Comparison of ENCODE assay signal across 10 cellular contexts in genomic region chr1:9593147-9593491, GRCh38. TPM values are rescaled to one million over a fixed set of nuclear protein-coding genes. Genes with fewer than 3 reads are reported as not detected.
A peak's percentile ranks its signal among the peaks of the same experiment; 100 is the strongest.
DNase-seq lines count a peak whose midpoint lies in the region; ATAC-seq and TF ChIP-seq lines count a peak whose summit lies in the region.
"Had no signal": no experiment of that assay in that cellular context is flagged by ENCODE, and none has a peak within 500 bp of the region (broad histone marks: within the 10 kb centered on the region; RNA-seq: fewer than 3 reads in every experiment).

No MANE protein-coding gene starts in this region.

- H3K4me3 ChIP-seq in heart right ventricle (peak overlapping the region in 3 of 10 donors; percentile 3 to 18 (median 9)), coronary artery (peak overlapping the region; percentile 34), vagina (no peak overlapping the region), upper lobe of right lung (no peak overlapping the region)
- H3K4me3 ChIP-seq: hepatocyte had no signal

- ATAC-seq in heart right ventricle (no peak), left ventricle myocardium superior (no peak), upper lobe of right lung (no peak)

- H3K27ac ChIP-seq in heart right ventricle, result peak overlapping the region in 9 of 10 donors; percentile 44 to 76 (median 58)
- peak overlapping the region in 1 of 2 donors; percentile 10 for H3K27ac ChIP-seq in coronary artery
- peak overlapping the region; percentile 5 for H3K27ac ChIP-seq in vagina
- H3K27ac ChIP-seq in upper lobe of right lung, result no peak overlapping the region
- H3K27ac ChIP-seq: hepatocyte had no signal

- H3K4me1 Mint-ChIP-seq in mesothelial cell of epicardium, result peaks cover 38% of the 10 kb centered on the region

- H3K27me3 Mint-ChIP-seq in mesothelial cell of epicardium (ENCODE audit: low read depth), result no peaks in the 10 kb centered on the region
- H3K27me3 Mint-ChIP-seq: activated naive CD8-positive, alpha-beta T cell had no signal

- H3K9me3 ChIP-seq in heart right ventricle (no peaks in the 10 kb centered on the region), vagina (no peaks in the 10 kb centered on the region), upper lobe of right lung (no peaks in the 10 kb centered on the region)

- TF ChIP-seq CTCF in heart right ventricle (IDR thresholded peaks at IDR 0.05) (no peak), coronary artery (IDR thresholded peaks at IDR 0.05) (no peak), mesothelial cell of epicardium (IDR thresholded peaks at IDR 0.05; ENCODE audit: unreplicated experiment) (no peak), vagina (IDR thresholded peaks at IDR 0.05) (no peak), upper lobe of right lung (IDR thresholded peaks at IDR 0.05) (no peak)

- no peak for TF ChIP-seq POLR2A in vagina (IDR thresholded peaks at IDR 0.05)

- H3K4me1 ChIP-seq in heart right ventricle (peaks cover 32 to 81% (median 63%) of the 10 kb centered on the region in 9 donors), vagina (peaks cover 52% of the 10 kb centered on the region), upper lobe of right lung (peaks cover 25% of the 10 kb centered on the region)

- intact Hi-C loops in heart right ventricle (cut with DNase I) (no loop called here), left ventricle myocardium superior (cut with micrococcal nuclease) (no loop called here), vagina (cut with DNase I) (no loop called here), upper lobe of right lung (cut with DNase I) (no loop called here)

- peak overlapping the region; percentile 36 for H3K27ac Mint-ChIP-seq in mesothelial cell of epicardium
- H3K27ac Mint-ChIP-seq: activated naive CD8-positive, alpha-beta T cell had no signal

- no peak overlapping the region for H3K4me3 Mint-ChIP-seq in mesothelial cell of epicardium
- H3K4me3 Mint-ChIP-seq: activated naive CD8-positive, alpha-beta T cell had no signal

- H3K9me3 Mint-ChIP-seq in mesothelial cell of epicardium, result no peaks in the 10 kb centered on the region

- H3K36me3 Mint-ChIP-seq in mesothelial cell of epicardium, result peaks cover under 1% of the 10 kb centered on the region
- H3K36me3 Mint-ChIP-seq: activated naive CD8-positive, alpha-beta T cell had no signal

- H3K27me3 ChIP-seq in heart right ventricle (no peaks in the 10 kb centered on the region), vagina (no peaks in the 10 kb centered on the region), upper lobe of right lung (no peaks in the 10 kb centered on the region)
- H3K27me3 ChIP-seq: hepatocyte had no signal

- 39 to 48% methylated on average over 9 of the region's 9 CpGs for WGBS in heart right ventricle, 2 donors

- H3K36me3 ChIP-seq in heart right ventricle, result peaks cover 0 to 16% (median 1%) of the 10 kb centered on the region in 9 donors
- H3K36me3 ChIP-seq in vagina, result peaks cover 0 to 2% of the 10 kb centered on the region in 2 donors
- no peaks in the 10 kb centered on the region for H3K36me3 ChIP-seq in upper lobe of right lung

- DNase-seq in heart right ventricle, result no peak
- no peak for DNase-seq in left ventricle myocardium superior
- DNase-seq in coronary artery (ENCODE audit: low spot score), result no peak
- DNase-seq in mesothelial cell of epicardium (ENCODE audit: low spot score in 2 of 2, unreplicated experiment in 2 of 2), result no peak
- no peak for DNase-seq in vagina (ENCODE audit: extremely low spot score in 2 of 2)
- DNase-seq in NCI-H526 treated with DMSO at 0.1 percent for 48 hours (lab: John Stamatoyannopoulos, UW), result no peak
- DNase-seq in upper lobe of right lung, result no peak
- DNase-seq in SKM-1 (lab: John Stamatoyannopoulos, UW; ENCODE audit: unreplicated experiment), result no peak

RNA-seq across cellular contexts. Expression of gene TMEM201, which starts 4.4 kb away (rescaled TPM):
- total RNA-seq in heart right ventricle, result 10 to 100 TPM; 13.3 to 26.0 (median 18.3) TPM
- 10 to 100 TPM; 10.7 to 13.7 TPM for polyA plus RNA-seq in heart right ventricle
- total RNA-seq in left ventricle myocardium superior, result 20.8 TPM
- 28.8 to 31.8 TPM (median 29.5 TPM) in 3 replicates for total RNA-seq in mesothelial cell of epicardium
- total RNA-seq in vagina, result 12.0 TPM
- 8.5 TPM for total RNA-seq in upper lobe of right lung

RNA-seq across cellular contexts. Expression of gene SLC25A33, which starts 53.9 kb away (rescaled TPM):
- total RNA-seq in heart right ventricle (1 to 10 TPM; 2.8 to 7.7 (median 5.4) TPM), left ventricle myocardium superior (3.8 TPM), mesothelial cell of epicardium (4.7 to 5.2 TPM (median 5.1 TPM) in 3 replicates), vagina (6.4 TPM), upper lobe of right lung (4.9 TPM)
- polyA plus RNA-seq in heart right ventricle, result 1 to 10 TPM; 2.9 to 5.7 TPM

RNA-seq across cellular contexts. Expression of gene PIK3CD, which starts 58.4 kb away (rescaled TPM):
- total RNA-seq in heart right ventricle (10 to 100 TPM in 1 of 10 donors, 1 to 10 TPM in 9; 1.9 to 12.1 (median 3.0) TPM), left ventricle myocardium superior (3.4 TPM), mesothelial cell of epicardium (3.7 to 4.7 TPM (median 4.3 TPM) in 3 replicates), vagina (13.0 TPM), upper lobe of right lung (18.2 TPM)
- polyA plus RNA-seq in heart right ventricle, result 1 to 10 TPM; 1.0 to 2.7 TPM
